Comparison of ENCODE assay signal across 8 cellular contexts in the genomic region with DNA sequence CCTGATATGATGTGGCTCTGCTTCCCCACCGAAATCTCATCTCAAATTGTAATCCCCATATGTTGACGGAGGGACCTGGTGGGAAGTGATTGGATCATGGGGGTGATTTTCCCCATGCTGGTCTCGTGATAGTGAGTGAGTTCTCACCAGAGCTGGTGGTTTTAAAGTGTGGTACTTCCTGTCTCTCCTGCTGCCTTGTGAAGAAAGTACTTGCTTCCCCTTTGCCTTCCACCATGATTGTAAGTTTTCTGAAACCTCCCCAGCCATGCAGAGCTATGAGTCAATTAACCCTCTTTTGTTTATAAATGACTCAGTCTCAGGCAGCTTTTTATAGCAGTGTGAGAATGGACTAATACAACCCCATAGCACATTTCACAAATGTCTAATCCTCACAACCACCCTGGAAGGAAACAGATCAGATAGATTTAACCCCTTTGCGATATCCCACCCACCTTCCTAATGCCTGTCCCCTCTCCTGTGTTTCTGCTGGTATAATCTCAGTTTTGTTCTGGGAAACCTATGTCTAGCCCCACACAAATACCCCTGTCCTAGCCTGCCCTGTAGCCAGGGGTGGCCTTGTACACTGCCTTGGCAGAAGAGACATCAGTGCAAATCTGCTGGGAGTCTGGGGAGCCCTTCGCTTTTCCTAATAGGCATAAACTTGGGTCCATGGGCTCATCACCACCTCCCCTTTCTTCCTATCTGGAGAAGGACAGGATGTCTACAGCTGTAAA.
DNase-seq lines count a peak whose midpoint lies in the region; ATAC-seq lines count a peak whose summit lies in the region.

No MANE protein-coding gene starts in this region.

- H3K9me3 ChIP-seq in effector memory CD4-positive, alpha-beta T cell (ENCODE audit: control insufficient read depth, low read length): no peaks in the 10 kb centered on the region

- H3K27me3 ChIP-seq in effector memory CD4-positive, alpha-beta T cell (replicated peaks; ENCODE audit: control insufficient read depth, insufficient read depth, low read length, poor library complexity, severe bottlenecking): peaks cover 2% of the 10 kb centered on the region

- peaks cover 15% of the 10 kb centered on the region for H3K4me1 Mint-ChIP-seq in T-helper 2 cell treated with Interferon-gamma antibody and Interleukin-4, amounts not matched to agents 5 μg/mL and 100 μg/mL, for 36 hours (ENCODE audit: low read depth)

- H3K4me3 ChIP-seq in effector memory CD4-positive, alpha-beta T cell (ENCODE audit: insufficient read depth, low read depth, low read length, poor library complexity, severe bottlenecking): no peak overlapping the region

- DNase-seq in AML-193 (lab: John Stamatoyannopoulos, UW) (peak; percentile 3 to 8), iris pigment epithelial cell (ENCODE audit: low read depth) (peak; percentile 90), NCI-H2171 (lab: John Stamatoyannopoulos, UW) (no peak), COLO829 (ENCODE audit: low spot score) (no peak)
- peak; percentile 53 for DNase-seq in T-helper 2 cell treated with Interferon-gamma antibody and Interleukin-4, amounts not matched to agents 5 μg/mL and 100 μg/mL, for 36 hours (ENCODE audit: low spot score)
- DNase-seq in effector memory CD4-positive, alpha-beta T cell: no peak

- H3K27ac Mint-ChIP-seq in T-helper 2 cell treated with Interferon-gamma antibody and Interleukin-4, amounts not matched to agents 5 μg/mL and 100 μg/mL, for 36 hours: peak overlapping the region; percentile 72

- H3K36me3 Mint-ChIP-seq in T-helper 2 cell treated with Interferon-gamma antibody and Interleukin-4, amounts not matched to agents 5 μg/mL and 100 μg/mL, for 36 hours (ENCODE audit: low read depth): no peaks in the 10 kb centered on the region

- no peaks in the 10 kb centered on the region for H3K36me3 ChIP-seq in effector memory CD4-positive, alpha-beta T cell (ENCODE audit: control insufficient read depth, insufficient read depth, low read length)

- no peaks in the 10 kb centered on the region for H3K9me3 Mint-ChIP-seq in T-helper 2 cell treated with Interferon-gamma antibody and Interleukin-4, amounts not matched to agents 5 μg/mL and 100 μg/mL, for 36 hours

- H3K4me3 Mint-ChIP-seq in T-helper 2 cell treated with Interferon-gamma antibody and Interleukin-4, amounts not matched to agents 5 μg/mL and 100 μg/mL, for 36 hours: peak overlapping the region; percentile 20

- no peaks in the 10 kb centered on the region for H3K4me1 ChIP-seq in effector memory CD4-positive, alpha-beta T cell (ENCODE audit: control insufficient read depth, insufficient read depth, low read length, poor library complexity, severe bottlenecking)

- peaks cover 9% of the 10 kb centered on the region for H3K27me3 Mint-ChIP-seq in T-helper 2 cell treated with Interferon-gamma antibody and Interleukin-4, amounts not matched to agents 5 μg/mL and 100 μg/mL, for 36 hours (ENCODE audit: low read depth)

- ATAC-seq in GM19328 (IDR thresholded peaks at IDR 0.05; ENCODE audit: unreplicated experiment) (peak; percentile 81), HG03196 (IDR thresholded peaks at IDR 0.05; ENCODE audit: unreplicated experiment) (peak; percentile 91)

- H3K27ac ChIP-seq in effector memory CD4-positive, alpha-beta T cell (ENCODE audit: insufficient read depth, low read length, poor library complexity, severe bottlenecking): no peak overlapping the region

Comparison
In these comparisons a context has a peak if more than half of its experiments do, and no peak if none do; other contexts are left out.
1. DNase-seq: peak in AML-193 (2 of 2), T-helper 2 cell treated with Interferon-gamma antibody and Interleukin-4, amounts not matched to agents 5 μg/mL and 100 μg/mL, for 36 hours (single experiment) and iris pigment epithelial cell (single experiment); none in NCI-H2171 (single experiment), effector memory CD4-positive, alpha-beta T cell (0 of 3) and COLO829 (single experiment).